In the genomic region with DNA sequence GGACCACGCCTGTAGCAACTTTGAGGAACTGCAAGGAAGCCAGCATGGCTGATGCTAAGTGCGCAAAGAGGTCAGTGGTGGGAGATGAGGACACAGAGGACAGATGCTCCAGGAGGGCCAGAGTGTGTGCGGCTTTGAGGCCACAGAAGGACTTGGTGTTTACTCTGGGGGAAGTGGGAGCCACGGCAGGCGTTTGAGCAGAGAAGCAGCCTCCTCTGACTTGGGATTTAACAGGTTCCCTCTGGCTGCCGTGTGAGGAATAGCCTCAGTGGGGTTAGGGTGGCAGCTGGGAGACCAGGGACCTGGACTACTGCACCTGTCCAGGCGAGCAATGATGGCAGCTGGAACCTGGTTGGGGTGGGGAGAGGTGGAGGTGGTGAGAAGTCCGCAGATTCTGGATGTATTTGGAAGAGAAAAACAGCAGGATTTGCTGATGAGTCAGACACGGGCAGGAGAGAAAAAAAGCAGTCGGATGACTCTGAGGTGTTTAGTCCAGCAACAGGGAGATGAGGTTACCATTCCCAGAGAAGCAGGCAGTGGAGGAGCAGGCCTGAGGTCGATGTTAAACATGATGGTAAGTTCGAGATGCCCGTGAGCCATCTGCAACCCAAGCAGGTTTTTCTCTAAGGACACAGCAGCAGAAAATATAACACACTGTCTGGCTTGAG, we compare ENCODE assay signal across 9 cellular contexts.
A peak's percentile ranks its signal among the peaks of the same experiment; 100 is the strongest.
DNase-seq lines count a peak whose midpoint lies in the region; ATAC-seq and TF ChIP-seq lines count a peak whose summit lies in the region.
"Had no signal": no experiment of that assay in that cellular context is flagged by ENCODE, and none has a peak within 500 bp of the region (broad histone marks: within the 10 kb centered on the region; RNA-seq: fewer than 3 reads in every experiment).

No MANE protein-coding gene starts in this region.

- no peak overlapping the region for H3K18ac ChIP-seq in H9 (ENCODE audit: insufficient read length, low read depth, low read length)

- no peak overlapping the region for H2BK5ac ChIP-seq in H9 (ENCODE audit: insufficient read length, low read length)

- no peak overlapping the region for H2AK5ac ChIP-seq in H9 (ENCODE audit: insufficient read length, low read length)

- no peak overlapping the region for H2BK20ac ChIP-seq in H9 (ENCODE audit: low read depth, low read length, poor library complexity, severe bottlenecking)

- WGBS in H9 (ENCODE audit: extremely low coverage, insufficient read length, low lambda C conversion rate) = no CpG with 5 or more reads among the region's 13 CpGs
- WGBS in spleen, 5 donors = 62 to 80% (median 74%) methylated on average over 13 of the region's 13 CpGs

- no peak overlapping the region for H2AFZ ChIP-seq in H9 (ENCODE audit: low read length)

- no peak overlapping the region for H3K4me3 ChIP-seq in Peyer's patch
- no peak overlapping the region for H3K4me3 ChIP-seq in foreskin fibroblast (ENCODE audit: low read depth in 1 of 2, low read length in 2 of 2)
- H3K4me3 ChIP-seq in spleen = no peak overlapping the region

- H3K23ac ChIP-seq in H9 (ENCODE audit: insufficient read length, low read depth, low read length) = no peak overlapping the region

- no peak overlapping the region for H3K56ac ChIP-seq in H9 (ENCODE audit: insufficient read length, low read depth, low read length)

- no peak overlapping the region for H2BK15ac ChIP-seq in H9 (ENCODE audit: low read depth, low read length)

- H3K14ac ChIP-seq in H9 (ENCODE audit: insufficient read depth, low read length) = no peak overlapping the region

- no peak overlapping the region for H3K4ac ChIP-seq in H9 (ENCODE audit: low read depth, low read length)

- H3K36me3 ChIP-seq in Peyer's patch (no peaks in the 10 kb centered on the region), spleen (no peaks in the 10 kb centered on the region)

- no peak overlapping the region for H3K4me2 ChIP-seq in H9 (ENCODE audit: insufficient read depth, insufficient read length, low read length)

- no peak overlapping the region for H4K8ac ChIP-seq in H9 (replicated peaks; ENCODE audit: insufficient read length, low read depth, low read length)

- no peaks in the 10 kb centered on the region for H3K9me3 ChIP-seq in H9 (ENCODE audit: control insufficient read depth, low read depth, low read length)
- no peaks in the 10 kb centered on the region for H3K9me3 ChIP-seq in Peyer's patch
- H3K9me3 ChIP-seq in spleen = no peaks in the 10 kb centered on the region

- no peak overlapping the region for H3K27ac ChIP-seq in H9 (ENCODE audit: insufficient read length, low read depth, low read length)
- H3K27ac ChIP-seq in Peyer's patch = peak overlapping the region in 3 of 4 donors; percentile 5 to 75 (median 49)
- peak overlapping the region in 7 of 8 donors; percentile 6 to 76 (median 65) for H3K27ac ChIP-seq in spleen

- no peaks in the 10 kb centered on the region for H3K36me3 Mint-ChIP-seq in H9 (ENCODE audit: insufficient read depth in 1 of 3, low read depth in 3 of 3)

- no peak overlapping the region for H4K91ac ChIP-seq in H9 (ENCODE audit: insufficient read length, low read depth, low read length)

- peaks cover 9% of the 10 kb centered on the region for H3K27me3 Mint-ChIP-seq in H9 (ENCODE audit: low read depth)

- H3K9me3 Mint-ChIP-seq in H9 = no peaks in the 10 kb centered on the region; a peak in 1 of 5 replicates
- H3K9me3 Mint-ChIP-seq: stimulated activated naive CD8-positive, alpha-beta T cell treated with anti-CD3 and anti-CD28 coated beads, Interleukin-15, Interleukin-2, amounts not matched to agents 100 ng/mL and 50 ng/mL, for 24 hours had no signal

- no peaks in the 10 kb centered on the region for H3K79me1 ChIP-seq in H9 (ENCODE audit: insufficient read depth, low read depth, low read length, poor library complexity, severe bottlenecking)

- no peak overlapping the region for H3K4me3 Mint-ChIP-seq in H9
- H3K4me3 Mint-ChIP-seq: stimulated activated naive CD8-positive, alpha-beta T cell treated with anti-CD3 and anti-CD28 coated beads, Interleukin-15, Interleukin-2, amounts not matched to agents 100 ng/mL and 50 ng/mL, for 24 hours had no signal

- H3K79me2 ChIP-seq in H9 (ENCODE audit: insufficient read depth, low read length) = no peaks in the 10 kb centered on the region

- no peak overlapping the region for H2BK12ac ChIP-seq in H9 (ENCODE audit: insufficient read length, low read depth, low read length)

- no peaks in the 10 kb centered on the region for H4K20me1 ChIP-seq in H9 (ENCODE audit: control insufficient read depth, insufficient read depth, insufficient read length)

- H3K9ac ChIP-seq in H9 (ENCODE audit: extremely low read depth, insufficient read length, low read length) = no peak overlapping the region

- H4K5ac ChIP-seq in H9 (ENCODE audit: insufficient read length, low read depth, low read length) = no peak overlapping the region

- H3K27me3 ChIP-seq in H9 (ENCODE audit: insufficient read depth, low read length) = no peaks in the 10 kb centered on the region
- H3K27me3 ChIP-seq in Peyer's patch = no peaks in the 10 kb centered on the region
- H3K27me3 ChIP-seq in spleen (replicated peaks in 1 of 7) = no peaks in the 10 kb centered on the region

- H2BK120ac ChIP-seq in H9 (ENCODE audit: low read depth, low read length, poor library complexity, severe bottlenecking) = no peak overlapping the region

- ATAC-seq in GM18511 (IDR thresholded peaks at IDR 0.05; ENCODE audit: unreplicated experiment) = no peak

- H3K27ac Mint-ChIP-seq in H9 = peak overlapping the region in 1 of 3 experiments; percentile 32; a peak in 3 of 7 replicates
- H3K27ac Mint-ChIP-seq: stimulated activated naive CD8-positive, alpha-beta T cell treated with anti-CD3 and anti-CD28 coated beads, Interleukin-15, Interleukin-2, amounts not matched to agents 100 ng/mL and 50 ng/mL, for 24 hours had no signal

- no peak for TF ChIP-seq POLR2A in Peyer's patch (IDR thresholded peaks at IDR 0.05)
- TF ChIP-seq POLR2A in spleen (IDR thresholded peaks at IDR 0.05) = no peak

- intact Hi-C loops in spleen (cut with DNase I; ENCODE audit: low total_unique reads) = no loop called here

- no peaks in the 10 kb centered on the region for H3K23me2 ChIP-seq in H9 (ENCODE audit: insufficient read length, low read depth, low read length, poor library complexity, severe bottlenecking)

- DNase-seq in H9 (no peak), Peyer's patch (no peak), foreskin fibroblast (peak; percentile 41 to 63), spleen (no peak), DMS79 (lab: John Stamatoyannopoulos, UW) (no peak), OCI-M1 (lab: John Stamatoyannopoulos, UW) (no peak), T-helper 2 cell (no peak)

- TF ChIP-seq CTCF in H9 (conservative IDR thresholded peaks at IDR 0.05) (peak; percentile 45; the same call in 2 of the 3 replicates), Peyer's patch (IDR thresholded peaks at IDR 0.05) (peak in 2 of 6 experiments; percentile 10 to 23), foreskin fibroblast (IDR thresholded peaks at IDR 0.05; ENCODE audit: low read depth, low read length) (peak; percentile 42), spleen (IDR thresholded peaks at IDR 0.05 in 8 of 11, conservative IDR thresholded peaks at IDR 0.05 in 3 of 11) (peak in 3 of 11 experiments; percentile 13 to 22 (median 20))

- peaks cover 5% of the 10 kb centered on the region in 2 experiments for H3K4me1 Mint-ChIP-seq in H9

- no peaks in the 10 kb centered on the region for H3K4me1 ChIP-seq in H9 (ENCODE audit: insufficient read depth, low read length)
- H3K4me1 ChIP-seq in Peyer's patch = no peaks in the 10 kb centered on the region
- peaks cover 0 to 45% (median 24%) of the 10 kb centered on the region in 6 donors for H3K4me1 ChIP-seq in spleen

- H3T11ph ChIP-seq in H9 (ENCODE audit: low read length) = no peak overlapping the region

Comparison
In these comparisons a context has a peak if more than half of its experiments do, and no peak if none do; other contexts are left out.
1. DNase-seq: peak in foreskin fibroblast (2 of 2); none in H9 (single experiment), Peyer's patch (0 of 3), spleen (single experiment), DMS79 (single experiment), OCI-M1 (single experiment) and T-helper 2 cell (0 of 5).